Comparison of ENCODE assay signal across 8 cellular contexts in genomic region chr4:40055873-40056721, GRCh38. TPM values are rescaled to one million over a fixed set of nuclear protein-coding genes. Genes with fewer than 3 reads are reported as not detected.
DNase-seq lines count a peak whose midpoint lies in the region; ATAC-seq and TF ChIP-seq lines count a peak whose summit lies in the region.

No MANE protein-coding gene starts in this region.

- peak overlapping the region; percentile 91 for H3K4me3 Mint-ChIP-seq in neural progenitor cell

- H3K9me3 ChIP-seq in neural progenitor cell (ENCODE audit: low read depth): no peaks in the 10 kb centered on the region

- H3F3A ChIP-seq in neural progenitor cell (ENCODE audit: low read depth): peaks cover 30% of the 10 kb centered on the region

- H2AFZ ChIP-seq in ACC112 (ENCODE audit: low read length, unreplicated experiment) (peak overlapping the region; percentile 63), neural progenitor cell (replicated peaks) (peak overlapping the region; percentile 80)

- H3K36me3 ChIP-seq in ACC112 (ENCODE audit: insufficient read depth, low read length) (no peaks in the 10 kb centered on the region), neural progenitor cell (no peaks in the 10 kb centered on the region)

- peak overlapping the region; percentile 54 for H3K9ac ChIP-seq in neural progenitor cell

- H3K79me2 ChIP-seq in ACC112 (ENCODE audit: control insufficient read depth, insufficient read depth, low read length, unreplicated experiment) (no peaks in the 10 kb centered on the region), neural progenitor cell (ENCODE audit: low read depth) (peaks cover 41% of the 10 kb centered on the region)

- H3K27me3 Mint-ChIP-seq in neural progenitor cell (ENCODE audit: insufficient read depth, low read depth): peaks cover 2% of the 10 kb centered on the region

- H3K27me3 ChIP-seq in ACC112 (ENCODE audit: insufficient read depth, low read length) (no peaks in the 10 kb centered on the region), neural progenitor cell (no peaks in the 10 kb centered on the region)

- H3K27ac ChIP-seq in ACC112 (ENCODE audit: low read depth, low read length): peak overlapping the region; percentile 92
- H3K27ac ChIP-seq in neural progenitor cell: peak overlapping the region; percentile 93
- peak overlapping the region; percentile 92 for H3K27ac ChIP-seq in substantia nigra (ENCODE audit: low read depth, low read length, poor library complexity, severe bottlenecking)

- peaks cover 8% of the 10 kb centered on the region for H4K20me1 ChIP-seq in neural progenitor cell (ENCODE audit: low read depth)

- peaks cover 7% of the 10 kb centered on the region for H3K4me1 ChIP-seq in ACC112 (ENCODE audit: control insufficient read depth, insufficient read depth, low read length, unreplicated experiment)
- H3K4me1 ChIP-seq in neural progenitor cell: peaks cover 16% of the 10 kb centered on the region

- peak overlapping the region; percentile 98 for H3K4me2 ChIP-seq in neural progenitor cell

- H3K27ac Mint-ChIP-seq in neural progenitor cell: peak overlapping the region; percentile 99

- no peaks in the 10 kb centered on the region for H3K9me3 Mint-ChIP-seq in neural progenitor cell

- peak overlapping the region; percentile 85 for H3K4me3 ChIP-seq in ACC112 (ENCODE audit: low read depth, low read length)
- peak overlapping the region; percentile 70 to 73 for H3K4me3 ChIP-seq in foreskin fibroblast (ENCODE audit: low read depth in 1 of 2, low read length in 2 of 2)
- H3K4me3 ChIP-seq in neural progenitor cell: peak overlapping the region; percentile 62

- H3K4me1 Mint-ChIP-seq in neural progenitor cell: peaks cover 29% of the 10 kb centered on the region

- no peak for TF ChIP-seq CTCF in foreskin fibroblast (IDR thresholded peaks at IDR 0.05; ENCODE audit: low read depth, low read length)
- TF ChIP-seq CTCF in neural progenitor cell (IDR thresholded peaks at IDR 0.05): no peak

- peak; percentile 74 for DNase-seq in HT-29 (ENCODE audit: low spot score)
- peak; percentile 89 for DNase-seq in RPMI7951 (ENCODE audit: low read depth)
- peak; percentile 53 for DNase-seq in activated gamma-delta T cell treated with Interleukin-2 at 50 U/mL for 16 hours
- peak; percentile 83 to 93 for DNase-seq in foreskin fibroblast
- peak; percentile 82 for DNase-seq in neural progenitor cell (ENCODE audit: low spot score)
- peak in 41 of 49 donors; percentile 1 to 73 (median 46) for DNase-seq in substantia nigra (lab: John Stamatoyannopoulos, UW)

- peaks cover 5% of the 10 kb centered on the region for H3K36me3 Mint-ChIP-seq in neural progenitor cell

- peak; percentile 4 for ATAC-seq in GM18867 (IDR thresholded peaks at IDR 0.05; ENCODE audit: unreplicated experiment)

RNA-seq across cellular contexts. Expression of gene N4BP2, which starts 0.6 kb away (rescaled TPM):
- total RNA-seq in HT-29 (2014; rRNA removed; shearing (Covaris generic)): 1.8 and 2.3 TPM in 2 replicates
- 2.4 and 4.3 TPM in 2 replicates for total RNA-seq in RPMI7951 (2014; rRNA removed; shearing (Covaris generic))
- total RNA-seq in neural progenitor cell (ENCODE audit: low replicate concordance): 48.0 and 80.9 TPM in 2 replicates

Comparison
In these comparisons a context has a peak if more than half of its experiments do, and no peak if none do; other contexts are left out.
1. Peak in every context shown above with its lines: DNase-seq, ATAC-seq, H3K4me3 ChIP-seq and H3K27ac ChIP-seq.